Comparison of ENCODE assay signal across 1 cellular context in genomic region chr6:88378639-88379038, GRCh38.
TF ChIP-seq lines count a peak whose summit lies in the region.

No MANE protein-coding gene starts in this region.

TF ChIP-seq in GM12878, 131 proteins besides CTCF, POLR2A, EP300 and RAD21 (continued from another document):
- TF ChIP-seq BHLHE40 (IDR thresholded peaks at IDR 0.05; ENCODE audit: borderline replicate concordance in 1 of 2, low read depth in 2 of 2, low read length in 1 of 2) = peak in 1 of 2 experiments; percentile 7; a peak in 1 of 4 replicates
- TF ChIP-seq HDAC2 (IDR thresholded peaks at IDR 0.05) = no peak
- TF ChIP-seq MEF2B (IDR thresholded peaks at IDR 0.05; ENCODE audit: partially characterized antibody, poor library complexity, severe bottlenecking) = no peak
- TF ChIP-seq CUX1 (IDR thresholded peaks at IDR 0.05; ENCODE audit: insufficient replicate concordance, low read depth, low read length) = no peak
- TF ChIP-seq ZNF384 (IDR thresholded peaks at IDR 0.05; ENCODE audit: borderline replicate concordance, low read depth, low read length) = peak; percentile 35; the same call in 1 of the 2 replicates
- 0 out of 2 replicates have a peak, but pooled peaks have one; percentile 13 for TF ChIP-seq IKZF1 (conservative IDR thresholded peaks at IDR 0.05)
- TF ChIP-seq IRF3 (IDR thresholded peaks at IDR 0.05) = no peak
